ENCODE assay signal across 28 cellular contexts in genomic region chr22:35509451-35509850, GRCh38. TPM values are rescaled to one million over a fixed set of nuclear protein-coding genes. Genes with fewer than 3 reads are reported as not detected.
"Had no signal": no experiment of that assay in that cellular context is flagged by ENCODE, and none has a peak within 500 bp of the region (broad histone marks: within the 10 kb centered on the region; RNA-seq: fewer than 3 reads in every experiment).

No MANE protein-coding gene starts in this region.

- H3K36me3 Mint-ChIP-seq: mesothelial cell of epicardium; naive B cell; natural killer cell; neural progenitor cell; stimulated activated effector memory CD8-positive, alpha-beta T cell treated with anti-CD3 and anti-CD28 coated beads, Interleukin-12 subunit alpha, Interleukin-12 subunit beta, amount 100 ng/mL, for 72 hours; type B pancreatic cell had no signal

- H3K27ac Mint-ChIP-seq: mesothelial cell of epicardium; natural killer cell; nephron progenitor cell; stimulated activated effector memory CD8-positive, alpha-beta T cell treated with anti-CD3 and anti-CD28 coated beads, Interleukin-12 subunit alpha, Interleukin-12 subunit beta, amount 100 ng/mL, for 72 hours; stimulated activated naive CD8-positive, alpha-beta T cell treated with anti-CD3 and anti-CD28 coated beads, Interleukin-15, Interleukin-2, amounts not matched to agents 100 ng/mL and 50 ng/mL, for 24 hours; type B pancreatic cell had no signal

- H3K27me3 ChIP-seq: neural progenitor cell, ovary, sigmoid colon, uterus had no signal

- H3K9me3 ChIP-seq: lower lobe of right lung, ovary, prostate gland, sigmoid colon, spleen, suprapubic skin, thoracic aorta, tibial artery, uterus had no signal

- H3K27ac ChIP-seq: lower lobe of right lung, neural progenitor cell, ovary, prostate gland, spleen, suprapubic skin, thoracic aorta, tibial artery, uterus had no signal

- H3K9ac ChIP-seq: neural progenitor cell had no signal

- H3K4me1 ChIP-seq: lower lobe of right lung, prostate gland, sigmoid colon, spleen, suprapubic skin, tibial artery, uterus had no signal

- H3K4me1 Mint-ChIP-seq: naive B cell; natural killer cell; stimulated activated effector memory CD8-positive, alpha-beta T cell treated with anti-CD3 and anti-CD28 coated beads, Interleukin-12 subunit alpha, Interleukin-12 subunit beta, amount 100 ng/mL, for 72 hours had no signal

- H3K4me3 Mint-ChIP-seq: mesothelial cell of epicardium; naive B cell; natural killer cell; nephron progenitor cell; neural progenitor cell; stimulated activated effector memory CD8-positive, alpha-beta T cell treated with anti-CD3 and anti-CD28 coated beads, Interleukin-12 subunit alpha, Interleukin-12 subunit beta, amount 100 ng/mL, for 72 hours; stimulated activated naive CD8-positive, alpha-beta T cell treated with anti-CD3 and anti-CD28 coated beads, Interleukin-15, Interleukin-2, amounts not matched to agents 100 ng/mL and 50 ng/mL, for 24 hours; type B pancreatic cell had no signal

- ATAC-seq: left cardiac atrium; left lobe of liver; lower lobe of right lung; natural killer cell; stimulated activated effector memory CD8-positive, alpha-beta T cell treated with anti-CD3 and anti-CD28 coated beads, Interleukin-12 subunit alpha, Interleukin-12 subunit beta, amount 100 ng/mL, for 72 hours had no signal

- H3K4me3 ChIP-seq: lower lobe of right lung, neural progenitor cell, ovary, prostate gland, sigmoid colon, spleen, suprapubic skin, thoracic aorta, tibial artery, uterus had no signal

- H3K9me3 Mint-ChIP-seq: mesothelial cell of epicardium; natural killer cell; nephron progenitor cell; neural progenitor cell; stimulated activated effector memory CD8-positive, alpha-beta T cell treated with anti-CD3 and anti-CD28 coated beads, Interleukin-12 subunit alpha, Interleukin-12 subunit beta, amount 100 ng/mL, for 72 hours; stimulated activated naive CD8-positive, alpha-beta T cell treated with anti-CD3 and anti-CD28 coated beads, Interleukin-15, Interleukin-2, amounts not matched to agents 100 ng/mL and 50 ng/mL, for 24 hours; type B pancreatic cell had no signal

- H3K36me3 ChIP-seq: lower lobe of right lung, neural progenitor cell, ovary, prostate gland, sigmoid colon, spleen, suprapubic skin, thoracic aorta, tibial artery, uterus had no signal

- H3K4me2 ChIP-seq: neural progenitor cell had no signal

- H2AFZ ChIP-seq: neural progenitor cell had no signal

- DNase-seq: hippocampal formation; kidney glomerular epithelial cell; left cardiac atrium; left ventricle myocardium superior; lower lobe of right lung; mammary epithelial cell; naive B cell; natural killer cell; nephron progenitor cell; ovary; retina; right cardiac atrium; sigmoid colon; small intestine; spleen; stimulated activated CD4-positive, alpha-beta T cell treated with anti-CD3 and anti-CD28 coated beads, Interleukin-4, amount 100 ng/mL, for 24 hours; stimulated activated naive CD4-positive, alpha-beta T cell; tibial artery; uterus had no signal

RNA-seq across cellular contexts. Expression of gene RASD2, which starts 31.2 kb away (rescaled TPM):
- total RNA-seq: left lobe of liver, mesothelial cell of epicardium had no signal
